In genomic region chr7:42740410-42740809, GRCh38 we compare ENCODE assay signal across 12 cellular contexts.
DNase-seq lines count a peak whose midpoint lies in the region; ATAC-seq lines count a peak whose summit lies in the region.
"Had no signal": no experiment of that assay in that cellular context is flagged by ENCODE, and none has a peak within 500 bp of the region (broad histone marks: within the 10 kb centered on the region; RNA-seq: fewer than 3 reads in every experiment).

No MANE protein-coding gene starts in this region.

- DNase-seq in Right ventricle myocardium superior: no peak
- no peak for DNase-seq in Right ventricle myocardium inferior (ENCODE audit: missing footprints)
- DNase-seq in AG08395 (ENCODE audit: low spot score): peak; percentile 24
- peak; percentile 18 for DNase-seq in amniotic epithelial cell (ENCODE audit: low read depth)
- DNase-seq in stromal cell of bone marrow (ENCODE audit: low read depth): peak; percentile 74
- DNase-seq in hippocampal formation (lab: John Stamatoyannopoulos, UW): no peak
- DNase-seq: CD4-positive, CD25-positive, alpha-beta regulatory T cell; DMS53; H9 had no signal

- peak; percentile 46 for ATAC-seq in Right ventricle myocardium superior (ENCODE audit: poor library complexity)
- no peak for ATAC-seq in Right ventricle myocardium inferior
- ATAC-seq in GM19324 (IDR thresholded peaks at IDR 0.05; ENCODE audit: low FRiP score, unreplicated experiment): no peak
- ATAC-seq: GM12878, GM23338 had no signal

- intact Hi-C loops in Right ventricle myocardium superior (cut with DNase I) (no loop called here), Right ventricle myocardium inferior (cut with DNase I) (no loop called here)

Comparison
In these comparisons a context has a peak if more than half of its experiments do, and no peak if none do; other contexts are left out.
1. DNase-seq: peak in AG08395 (single experiment), amniotic epithelial cell (single experiment) and stromal cell of bone marrow (single experiment); none in Right ventricle myocardium superior (single experiment), Right ventricle myocardium inferior (single experiment) and hippocampal formation (0 of 2).